8 cellular contexts compared by ENCODE assay signal in the genomic region with DNA sequence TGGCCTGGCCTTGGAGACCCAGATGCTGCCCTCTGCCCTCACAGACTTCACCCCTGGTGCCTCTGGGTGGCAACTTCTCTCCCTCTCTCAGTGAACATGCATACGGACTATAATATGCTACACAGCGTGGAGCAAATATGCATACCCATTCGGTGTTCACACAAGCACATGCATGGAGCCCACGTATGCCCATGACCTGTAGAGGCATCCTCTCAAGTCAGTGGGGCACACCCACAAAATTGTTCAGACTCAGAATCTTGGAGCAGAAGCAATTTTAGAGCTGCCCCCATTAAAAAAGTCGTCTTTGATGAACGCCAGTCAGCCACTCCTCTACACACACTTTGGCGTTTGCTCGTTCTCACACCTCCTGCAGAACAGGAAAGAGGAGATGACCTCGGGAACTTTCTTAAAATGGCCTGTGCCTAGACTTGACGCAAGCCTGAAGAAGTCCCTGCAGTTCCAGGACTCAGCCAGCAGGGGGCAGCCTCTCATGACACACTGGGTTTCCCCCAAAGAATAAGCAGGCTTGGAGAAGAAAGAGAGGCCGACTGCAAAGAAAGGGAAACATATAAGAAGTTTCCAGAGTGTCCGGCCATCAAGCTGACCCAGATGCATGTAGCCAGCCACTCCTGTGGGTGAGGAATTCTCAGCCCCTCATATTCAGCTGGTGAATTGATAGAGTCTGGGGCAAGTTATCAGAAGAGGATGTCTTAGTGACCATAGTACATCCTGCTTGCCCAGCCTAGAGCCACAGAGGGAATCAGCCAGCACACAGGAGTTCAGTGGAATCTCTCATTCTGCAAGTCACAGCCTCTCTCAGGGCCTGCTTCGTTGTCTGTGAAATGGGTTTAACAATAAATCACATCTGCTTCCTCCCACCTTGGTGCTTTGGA. TPM values are rescaled to one million over a fixed set of nuclear protein-coding genes. Genes with fewer than 3 reads are reported as not detected.
DNase-seq lines count a peak whose midpoint lies in the region; FAIRE-seq and TF ChIP-seq lines count a peak whose summit lies in the region.

No MANE protein-coding gene starts in this region.

- no peaks in the 10 kb centered on the region for H3K9me2 ChIP-seq in PC-9 (ENCODE audit: insufficient read depth)

- H3K27ac ChIP-seq in HL-60 (replicated peaks) = no peak overlapping the region
- H3K27ac ChIP-seq in PC-9 = no peak overlapping the region

- BruUV-seq in PC-9 (replicated peaks; lab: Mats Ljungman, UMichigan) = no TSS peak

- FAIRE-seq in GM12891 (lab: Jason Lieb, UNC) = peak; percentile 85

- H3K4me3 ChIP-seq in HL-60 (replicated peaks; ENCODE audit: insufficient read depth, low read length) (no peak overlapping the region), PC-9 (no peak overlapping the region), fibroblast of the aortic adventitia (ENCODE audit: low read depth, low read length) (no peak overlapping the region)

- H3K79me2 ChIP-seq in PC-9 (ENCODE audit: low read depth) = no peaks in the 10 kb centered on the region

- H3K4me1 ChIP-seq in PC-9 (replicated peaks; ENCODE audit: insufficient read depth) = no peaks in the 10 kb centered on the region

- no peak overlapping the region for H3K4me2 ChIP-seq in PC-9

- CTCF ChIA-PET in PC-9 (lab: Charles Lee) = interaction anchor here (0.5 to 0.9 kb wide), 2 partner anchors 64 to 1082 kb away, joined by 4 to 5 read pairs; no protein-coding TSS in a partner anchor

- H3K27me3 ChIP-seq in HL-60 (ENCODE audit: insufficient read depth, poor library complexity, severe bottlenecking) = no peaks in the 10 kb centered on the region
- no peaks in the 10 kb centered on the region for H3K27me3 ChIP-seq in PC-9 (ENCODE audit: insufficient read depth, low read depth)

- intact Hi-C loops in PC-9 (cut with micrococcal nuclease; ENCODE audit: unreplicated experiment) = loop anchor here (1.0 to 10.0 kb wide), 4 partner anchors 30 to 423 kb away; no protein-coding TSS in a partner anchor

- H3K36me3 ChIP-seq in PC-9 (ENCODE audit: low read depth) = no peaks in the 10 kb centered on the region

- no peaks in the 10 kb centered on the region for H3K9me3 ChIP-seq in PC-9 (ENCODE audit: insufficient read depth, low read depth)

- H4K20me1 ChIP-seq in PC-9 (ENCODE audit: insufficient read depth) = no peaks in the 10 kb centered on the region

- no peak for TF ChIP-seq POLR2A in GM12891 (IDR thresholded peaks at IDR 0.05; ENCODE audit: low read depth, low read length)

- no peak overlapping the region for H2AFZ ChIP-seq in PC-9

- TF ChIP-seq CTCF in HL-60 (IDR thresholded peaks at IDR 0.05; ENCODE audit: insufficient read depth, low read length) = peak; percentile 71
- TF ChIP-seq CTCF in PC-9 (conservative IDR thresholded peaks at IDR 0.05) = peak; percentile 99
- peak; percentile 94 for TF ChIP-seq CTCF in fibroblast of the aortic adventitia (IDR thresholded peaks at IDR 0.05; ENCODE audit: insufficient read depth, low read length)

- H3F3A ChIP-seq in PC-9 (ENCODE audit: insufficient read depth, low read depth) = no peaks in the 10 kb centered on the region

- peak; percentile 50 for DNase-seq in 8988T
- no peak for DNase-seq in GM12891 (ENCODE audit: insufficient read length, low spot score)
- DNase-seq in HL-60 (ENCODE audit: low read depth in 1 of 2, low spot score in 1 of 2) = peak in 1 of 2 experiments; percentile 66
- peak; percentile 41 to 66 for DNase-seq in PC-9
- DNase-seq in activated T-helper 1 cell treated with Interleukin-2 at 50 U/mL for 16 hours (ENCODE audit: low read depth) = peak; percentile 54
- peak; percentile 76 for DNase-seq in fibroblast of the aortic adventitia (ENCODE audit: low read depth)
- peak in 52 of 56 donors; percentile 1 to 82 (median 50) for DNase-seq in nucleus accumbens (lab: John Stamatoyannopoulos, UW)
- DNase-seq in superior temporal gyrus (ENCODE audit: extremely low spot score) = peak; percentile 87

- POLR2A ChIA-PET in PC-9 (lab: Charles Lee; ENCODE audit: unreplicated experiment) = interaction anchor here (0.6 kb wide), 1 partner anchor 10 kb away, joined by 3 read pairs; no protein-coding TSS in a partner anchor

TF ChIP-seq in GM12891, 5 proteins besides CTCF, POLR2A, EP300 and RAD21:
- TF ChIP-seq SPI1 (IDR thresholded peaks at IDR 0.05; ENCODE audit: low read depth, low read length) (no peak), POLR2AphosphoS5 (IDR thresholded peaks at IDR 0.05; ENCODE audit: low read depth, low read length) (no peak), POU2F2 (IDR thresholded peaks at IDR 0.05; ENCODE audit: low read depth, low read length) (no peak), TAF1 (IDR thresholded peaks at IDR 0.05; ENCODE audit: low read depth, low read length) (no peak), PAX5 (IDR thresholded peaks at IDR 0.05; ENCODE audit: insufficient read depth, low read length, severe bottlenecking) (no peak)

RNA-seq across cellular contexts. Expression of a gene that starts 17.3 kb away (rescaled TPM):
- polyA plus RNA-seq in GM12891 (2012; ENCODE audit: low read depth, missing spikeins) = 0.17 TPM
- total RNA-seq in PC-9 (2021) = 0.13 TPM in 2 replicates
- total RNA-seq in fibroblast of the aortic adventitia (ENCODE audit: low replicate concordance) = 0.54 and 3.8 TPM in 2 replicates
